1 cellular context compared by ENCODE assay signal in the genomic region with DNA sequence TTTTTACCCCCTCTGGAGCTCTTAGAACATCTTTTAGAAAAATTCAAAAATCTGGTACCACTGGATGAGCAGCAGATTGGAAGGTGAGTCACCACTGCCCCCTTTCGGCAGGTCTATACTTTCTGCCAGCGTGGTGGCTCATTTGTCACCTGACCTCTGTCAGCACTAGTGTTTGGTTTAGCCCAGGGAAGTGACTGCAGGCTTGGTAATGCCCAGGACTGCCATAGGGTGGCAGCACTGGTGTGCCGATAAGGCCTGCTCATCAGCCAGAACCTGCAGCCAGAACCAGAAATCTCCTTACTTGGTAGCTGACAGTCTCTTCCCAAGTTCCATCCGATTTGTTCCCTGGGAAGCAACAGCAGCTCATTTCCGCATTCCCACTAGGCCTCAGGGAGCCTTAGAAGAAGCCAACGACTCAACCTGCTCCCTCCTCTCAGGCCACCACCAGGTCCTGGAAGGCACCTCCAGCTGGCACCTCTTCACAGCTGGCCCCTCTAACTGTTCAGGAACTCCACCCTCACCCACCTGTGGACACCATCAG.
A peak's percentile ranks its signal among the peaks of the same experiment; 100 is the strongest.
TF ChIP-seq lines count a peak whose summit lies in the region.

No MANE protein-coding gene starts in this region.

TF ChIP-seq in HepG2, 621 proteins besides CTCF, POLR2A, EP300 and RAD21 (continued from another document and continues in another):
- TF ChIP-seq, protein P1, sequence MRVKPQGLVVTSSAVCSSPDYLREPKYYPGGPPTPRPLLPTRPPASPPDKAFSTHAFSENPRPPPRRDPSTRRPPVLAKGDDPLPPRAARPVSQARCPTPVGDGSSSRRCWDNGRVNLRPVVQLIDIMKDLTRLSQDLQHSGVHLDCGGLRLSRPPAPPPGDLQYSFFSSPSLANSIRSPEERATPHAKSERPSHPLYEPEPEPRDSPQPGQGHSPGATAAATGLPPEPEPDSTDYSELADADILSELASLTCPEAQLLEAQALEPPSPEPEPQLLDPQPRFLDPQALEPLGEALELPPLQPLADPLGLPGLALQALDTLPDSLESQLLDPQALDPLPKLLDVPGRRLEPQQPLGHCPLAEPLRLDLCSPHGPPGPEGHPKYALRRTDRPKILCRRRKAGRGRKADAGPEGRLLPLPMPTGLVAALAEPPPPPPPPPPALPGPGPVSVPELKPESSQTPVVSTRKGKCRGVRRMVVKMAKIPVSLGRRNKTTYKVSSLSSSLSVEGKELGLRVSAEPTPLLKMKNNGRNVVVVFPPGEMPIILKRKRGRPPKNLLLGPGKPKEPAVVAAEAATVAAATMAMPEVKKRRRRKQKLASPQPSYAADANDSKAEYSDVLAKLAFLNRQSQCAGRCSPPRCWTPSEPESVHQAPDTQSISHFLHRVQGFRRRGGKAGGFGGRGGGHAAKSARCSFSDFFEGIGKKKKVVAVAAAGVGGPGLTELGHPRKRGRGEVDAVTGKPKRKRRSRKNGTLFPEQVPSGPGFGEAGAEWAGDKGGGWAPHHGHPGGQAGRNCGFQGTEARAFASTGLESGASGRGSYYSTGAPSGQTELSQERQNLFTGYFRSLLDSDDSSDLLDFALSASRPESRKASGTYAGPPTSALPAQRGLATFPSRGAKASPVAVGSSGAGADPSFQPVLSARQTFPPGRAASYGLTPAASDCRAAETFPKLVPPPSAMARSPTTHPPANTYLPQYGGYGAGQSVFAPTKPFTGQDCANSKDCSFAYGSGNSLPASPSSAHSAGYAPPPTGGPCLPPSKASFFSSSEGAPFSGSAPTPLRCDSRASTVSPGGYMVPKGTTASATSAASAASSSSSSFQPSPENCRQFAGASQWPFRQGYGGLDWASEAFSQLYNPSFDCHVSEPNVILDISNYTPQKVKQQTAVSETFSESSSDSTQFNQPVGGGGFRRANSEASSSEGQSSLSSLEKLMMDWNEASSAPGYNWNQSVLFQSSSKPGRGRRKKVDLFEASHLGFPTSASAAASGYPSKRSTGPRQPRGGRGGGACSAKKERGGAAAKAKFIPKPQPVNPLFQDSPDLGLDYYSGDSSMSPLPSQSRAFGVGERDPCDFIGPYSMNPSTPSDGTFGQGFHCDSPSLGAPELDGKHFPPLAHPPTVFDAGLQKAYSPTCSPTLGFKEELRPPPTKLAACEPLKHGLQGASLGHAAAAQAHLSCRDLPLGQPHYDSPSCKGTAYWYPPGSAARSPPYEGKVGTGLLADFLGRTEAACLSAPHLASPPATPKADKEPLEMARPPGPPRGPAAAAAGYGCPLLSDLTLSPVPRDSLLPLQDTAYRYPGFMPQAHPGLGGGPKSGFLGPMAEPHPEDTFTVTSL (CRISPR knock-in tag; IDR thresholded peaks at IDR 0.05; ENCODE audit: borderline replicate concordance): no peak
- TF ChIP-seq SAP130 (CRISPR knock-in tag; IDR thresholded peaks at IDR 0.05; ENCODE audit: low read depth) (peak; percentile 57; the same call in 1 of the 2 replicates), RFX5 (IDR thresholded peaks at IDR 0.05; ENCODE audit: low read depth, low read length) (no peak), PAX8 (CRISPR knock-in tag; IDR thresholded peaks at IDR 0.05; ENCODE audit: borderline replicate concordance) (no peak), MAFK (conservative IDR thresholded peaks at IDR 0.05 in 1 of 2, IDR thresholded peaks at IDR 0.05 in 1 of 2; ENCODE audit: low read length in 2 of 2) (no peak), KLF6 (CRISPR knock-in tag; IDR thresholded peaks at IDR 0.05) (no peak), ZNF205 (CRISPR knock-in tag; IDR thresholded peaks at IDR 0.05) (0 out of 2 replicates have a peak, but pooled peaks have one; percentile 25), POLR2AphosphoS5 (IDR thresholded peaks at IDR 0.05; ENCODE audit: low read depth, low read length) (no peak), CAMTA2 (CRISPR knock-in tag; IDR thresholded peaks at IDR 0.05; ENCODE audit: borderline replicate concordance) (no peak), MEIS2 (CRISPR knock-in tag; IDR thresholded peaks at IDR 0.05) (no peak), ZNF703 (CRISPR knock-in tag; IDR thresholded peaks at IDR 0.05; ENCODE audit: borderline replicate concordance) (no peak), HMG20A (CRISPR knock-in tag; IDR thresholded peaks at IDR 0.05; ENCODE audit: borderline replicate concordance) (no peak), ZNF180 (CRISPR knock-in tag; IDR thresholded peaks at IDR 0.05; ENCODE audit: borderline replicate concordance, low read depth) (no peak), ZNF333 (CRISPR knock-in tag; IDR thresholded peaks at IDR 0.05; ENCODE audit: borderline replicate concordance) (no peak), SMYD3 (CRISPR knock-in tag; IDR thresholded peaks at IDR 0.05) (no peak), SMAD9 (CRISPR knock-in tag; IDR thresholded peaks at IDR 0.05) (no peak), ESRRA (CRISPR knock-in tag; IDR thresholded peaks at IDR 0.05; ENCODE audit: low read depth) (no peak), ZNF253 (CRISPR knock-in tag; IDR thresholded peaks at IDR 0.05; ENCODE audit: borderline replicate concordance) (no peak), TBL1XR1 (IDR thresholded peaks at IDR 0.05; ENCODE audit: borderline replicate concordance, low read length, partially characterized antibody) (no peak), ZSCAN25 (CRISPR knock-in tag; IDR thresholded peaks at IDR 0.05) (no peak), SUZ12 (IDR thresholded peaks at IDR 0.05; ENCODE audit: low read depth, low read length) (no peak), GPN1 (CRISPR knock-in tag; IDR thresholded peaks at IDR 0.05; ENCODE audit: borderline replicate concordance) (no peak), ZNF761 (CRISPR knock-in tag; conservative IDR thresholded peaks at IDR 0.05) (no peak), SP2 (CRISPR knock-in tag; IDR thresholded peaks at IDR 0.05) (no peak), PCBP2 (optimal IDR thresholded peaks at IDR 0.05; ENCODE audit: low read depth, low read length, poor library complexity, severe bottlenecking) (no peak), GATAD1 (CRISPR knock-in tag; IDR thresholded peaks at IDR 0.05) (peak; percentile 73; the same call in 1 of the 2 replicates), ZNF10 (CRISPR knock-in tag; IDR thresholded peaks at IDR 0.05; ENCODE audit: borderline replicate concordance, low read depth) (no peak), CREM (IDR thresholded peaks at IDR 0.05) (no peak), CREM (CRISPR knock-in tag; IDR thresholded peaks at IDR 0.05) (no peak), PITX1 (CRISPR knock-in tag; IDR thresholded peaks at IDR 0.05) (peak; percentile 58; the same call in 1 of the 2 replicates), ISL2 (CRISPR knock-in tag; IDR thresholded peaks at IDR 0.05) (no peak), KLF12 (CRISPR knock-in tag; IDR thresholded peaks at IDR 0.05; ENCODE audit: borderline replicate concordance) (no peak)
- TF ChIP-seq, protein P2, sequence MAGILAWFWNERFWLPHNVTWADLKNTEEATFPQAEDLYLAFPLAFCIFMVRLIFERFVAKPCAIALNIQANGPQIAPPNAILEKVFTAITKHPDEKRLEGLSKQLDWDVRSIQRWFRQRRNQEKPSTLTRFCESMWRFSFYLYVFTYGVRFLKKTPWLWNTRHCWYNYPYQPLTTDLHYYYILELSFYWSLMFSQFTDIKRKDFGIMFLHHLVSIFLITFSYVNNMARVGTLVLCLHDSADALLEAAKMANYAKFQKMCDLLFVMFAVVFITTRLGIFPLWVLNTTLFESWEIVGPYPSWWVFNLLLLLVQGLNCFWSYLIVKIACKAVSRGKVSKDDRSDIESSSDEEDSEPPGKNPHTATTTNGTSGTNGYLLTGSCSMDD (CRISPR knock-in tag; IDR thresholded peaks at IDR 0.05): no peak
- TF ChIP-seq, protein P3, sequence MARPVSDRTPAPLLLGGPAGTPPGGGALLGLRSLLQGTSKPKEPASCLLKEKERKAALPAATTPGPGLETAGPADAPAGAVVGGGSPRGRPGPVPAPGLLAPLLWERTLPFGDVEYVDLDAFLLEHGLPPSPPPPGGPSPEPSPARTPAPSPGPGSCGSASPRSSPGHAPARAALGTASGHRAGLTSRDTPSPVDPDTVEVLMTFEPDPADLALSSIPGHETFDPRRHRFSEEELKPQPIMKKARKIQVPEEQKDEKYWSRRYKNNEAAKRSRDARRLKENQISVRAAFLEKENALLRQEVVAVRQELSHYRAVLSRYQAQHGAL (CRISPR knock-in tag; IDR thresholded peaks at IDR 0.05; ENCODE audit: not compliant biosample characterization): no peak
- TF ChIP-seq, protein P4, sequence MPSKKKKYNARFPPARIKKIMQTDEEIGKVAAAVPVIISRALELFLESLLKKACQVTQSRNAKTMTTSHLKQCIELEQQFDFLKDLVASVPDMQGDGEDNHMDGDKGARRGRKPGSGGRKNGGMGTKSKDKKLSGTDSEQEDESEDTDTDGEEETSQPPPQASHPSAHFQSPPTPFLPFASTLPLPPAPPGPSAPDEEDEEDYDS (CRISPR knock-in tag; IDR thresholded peaks at IDR 0.05): peak; percentile 51; the same call in 1 of the 2 replicates
- TF ChIP-seq, protein P5, sequence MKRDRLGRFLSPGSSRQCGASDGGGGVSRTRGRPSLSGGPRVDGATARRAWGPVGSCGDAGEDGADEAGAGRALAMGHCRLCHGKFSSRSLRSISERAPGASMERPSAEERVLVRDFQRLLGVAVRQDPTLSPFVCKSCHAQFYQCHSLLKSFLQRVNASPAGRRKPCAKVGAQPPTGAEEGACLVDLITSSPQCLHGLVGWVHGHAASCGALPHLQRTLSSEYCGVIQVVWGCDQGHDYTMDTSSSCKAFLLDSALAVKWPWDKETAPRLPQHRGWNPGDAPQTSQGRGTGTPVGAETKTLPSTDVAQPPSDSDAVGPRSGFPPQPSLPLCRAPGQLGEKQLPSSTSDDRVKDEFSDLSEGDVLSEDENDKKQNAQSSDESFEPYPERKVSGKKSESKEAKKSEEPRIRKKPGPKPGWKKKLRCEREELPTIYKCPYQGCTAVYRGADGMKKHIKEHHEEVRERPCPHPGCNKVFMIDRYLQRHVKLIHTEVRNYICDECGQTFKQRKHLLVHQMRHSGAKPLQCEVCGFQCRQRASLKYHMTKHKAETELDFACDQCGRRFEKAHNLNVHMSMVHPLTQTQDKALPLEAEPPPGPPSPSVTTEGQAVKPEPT (CRISPR knock-in tag; IDR thresholded peaks at IDR 0.05; ENCODE audit: low read depth): no peak
- TF ChIP-seq, protein P6, sequence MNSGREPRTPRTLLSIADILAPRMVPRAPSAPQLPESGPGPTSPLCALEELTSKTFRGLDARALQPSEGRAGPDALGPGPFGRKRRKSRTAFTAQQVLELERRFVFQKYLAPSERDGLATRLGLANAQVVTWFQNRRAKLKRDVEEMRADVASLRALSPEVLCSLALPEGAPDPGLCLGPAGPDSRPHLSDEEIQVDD (CRISPR knock-in tag; IDR thresholded peaks at IDR 0.05; ENCODE audit: borderline replicate concordance): no peak
- TF ChIP-seq, protein P7, sequence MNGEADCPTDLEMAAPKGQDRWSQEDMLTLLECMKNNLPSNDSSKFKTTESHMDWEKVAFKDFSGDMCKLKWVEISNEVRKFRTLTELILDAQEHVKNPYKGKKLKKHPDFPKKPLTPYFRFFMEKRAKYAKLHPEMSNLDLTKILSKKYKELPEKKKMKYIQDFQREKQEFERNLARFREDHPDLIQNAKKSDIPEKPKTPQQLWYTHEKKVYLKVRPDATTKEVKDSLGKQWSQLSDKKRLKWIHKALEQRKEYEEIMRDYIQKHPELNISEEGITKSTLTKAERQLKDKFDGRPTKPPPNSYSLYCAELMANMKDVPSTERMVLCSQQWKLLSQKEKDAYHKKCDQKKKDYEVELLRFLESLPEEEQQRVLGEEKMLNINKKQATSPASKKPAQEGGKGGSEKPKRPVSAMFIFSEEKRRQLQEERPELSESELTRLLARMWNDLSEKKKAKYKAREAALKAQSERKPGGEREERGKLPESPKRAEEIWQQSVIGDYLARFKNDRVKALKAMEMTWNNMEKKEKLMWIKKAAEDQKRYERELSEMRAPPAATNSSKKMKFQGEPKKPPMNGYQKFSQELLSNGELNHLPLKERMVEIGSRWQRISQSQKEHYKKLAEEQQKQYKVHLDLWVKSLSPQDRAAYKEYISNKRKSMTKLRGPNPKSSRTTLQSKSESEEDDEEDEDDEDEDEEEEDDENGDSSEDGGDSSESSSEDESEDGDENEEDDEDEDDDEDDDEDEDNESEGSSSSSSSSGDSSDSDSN (CRISPR knock-in tag; IDR thresholded peaks at IDR 0.05): no peak
- TF ChIP-seq, protein P8, sequence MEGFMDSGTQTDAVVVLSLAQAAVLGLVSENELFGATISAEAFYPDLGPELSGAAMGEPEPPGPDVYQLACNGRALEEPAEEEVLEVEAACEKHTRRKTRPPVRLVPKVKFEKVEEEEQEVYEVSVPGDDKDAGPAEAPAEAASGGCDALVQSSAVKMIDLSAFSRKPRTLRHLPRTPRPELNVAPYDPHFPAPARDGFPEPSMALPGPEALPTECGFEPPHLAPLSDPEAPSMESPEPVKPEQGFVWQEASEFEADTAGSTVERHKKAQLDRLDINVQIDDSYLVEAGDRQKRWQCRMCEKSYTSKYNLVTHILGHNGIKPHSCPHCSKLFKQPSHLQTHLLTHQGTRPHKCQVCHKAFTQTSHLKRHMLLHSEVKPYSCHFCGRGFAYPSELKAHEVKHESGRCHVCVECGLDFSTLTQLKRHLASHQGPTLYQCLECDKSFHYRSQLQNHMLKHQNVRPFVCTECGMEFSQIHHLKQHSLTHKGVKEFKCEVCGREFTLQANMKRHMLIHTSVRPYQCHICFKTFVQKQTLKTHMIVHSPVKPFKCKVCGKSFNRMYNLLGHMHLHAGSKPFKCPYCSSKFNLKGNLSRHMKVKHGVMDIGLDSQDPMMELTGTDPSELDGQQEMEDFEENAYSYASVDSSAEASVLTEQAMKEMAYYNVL (CRISPR knock-in tag; IDR thresholded peaks at IDR 0.05; ENCODE audit: borderline replicate concordance): no peak
- TF ChIP-seq, protein P9, sequence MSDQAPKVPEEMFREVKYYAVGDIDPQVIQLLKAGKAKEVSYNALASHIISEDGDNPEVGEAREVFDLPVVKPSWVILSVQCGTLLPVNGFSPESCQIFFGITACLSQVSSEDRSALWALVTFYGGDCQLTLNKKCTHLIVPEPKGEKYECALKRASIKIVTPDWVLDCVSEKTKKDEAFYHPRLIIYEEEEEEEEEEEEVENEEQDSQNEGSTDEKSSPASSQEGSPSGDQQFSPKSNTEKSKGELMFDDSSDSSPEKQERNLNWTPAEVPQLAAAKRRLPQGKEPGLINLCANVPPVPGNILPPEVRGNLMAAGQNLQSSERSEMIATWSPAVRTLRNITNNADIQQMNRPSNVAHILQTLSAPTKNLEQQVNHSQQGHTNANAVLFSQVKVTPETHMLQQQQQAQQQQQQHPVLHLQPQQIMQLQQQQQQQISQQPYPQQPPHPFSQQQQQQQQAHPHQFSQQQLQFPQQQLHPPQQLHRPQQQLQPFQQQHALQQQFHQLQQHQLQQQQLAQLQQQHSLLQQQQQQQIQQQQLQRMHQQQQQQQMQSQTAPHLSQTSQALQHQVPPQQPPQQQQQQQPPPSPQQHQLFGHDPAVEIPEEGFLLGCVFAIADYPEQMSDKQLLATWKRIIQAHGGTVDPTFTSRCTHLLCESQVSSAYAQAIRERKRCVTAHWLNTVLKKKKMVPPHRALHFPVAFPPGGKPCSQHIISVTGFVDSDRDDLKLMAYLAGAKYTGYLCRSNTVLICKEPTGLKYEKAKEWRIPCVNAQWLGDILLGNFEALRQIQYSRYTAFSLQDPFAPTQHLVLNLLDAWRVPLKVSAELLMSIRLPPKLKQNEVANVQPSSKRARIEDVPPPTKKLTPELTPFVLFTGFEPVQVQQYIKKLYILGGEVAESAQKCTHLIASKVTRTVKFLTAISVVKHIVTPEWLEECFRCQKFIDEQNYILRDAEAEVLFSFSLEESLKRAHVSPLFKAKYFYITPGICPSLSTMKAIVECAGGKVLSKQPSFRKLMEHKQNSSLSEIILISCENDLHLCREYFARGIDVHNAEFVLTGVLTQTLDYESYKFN (CRISPR knock-in tag; conservative IDR thresholded peaks at IDR 0.05): no peak
- TF ChIP-seq, protein P10, sequence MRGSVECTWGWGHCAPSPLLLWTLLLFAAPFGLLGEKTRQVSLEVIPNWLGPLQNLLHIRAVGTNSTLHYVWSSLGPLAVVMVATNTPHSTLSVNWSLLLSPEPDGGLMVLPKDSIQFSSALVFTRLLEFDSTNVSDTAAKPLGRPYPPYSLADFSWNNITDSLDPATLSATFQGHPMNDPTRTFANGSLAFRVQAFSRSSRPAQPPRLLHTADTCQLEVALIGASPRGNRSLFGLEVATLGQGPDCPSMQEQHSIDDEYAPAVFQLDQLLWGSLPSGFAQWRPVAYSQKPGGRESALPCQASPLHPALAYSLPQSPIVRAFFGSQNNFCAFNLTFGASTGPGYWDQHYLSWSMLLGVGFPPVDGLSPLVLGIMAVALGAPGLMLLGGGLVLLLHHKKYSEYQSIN (CRISPR knock-in tag; IDR thresholded peaks at IDR 0.05; ENCODE audit: borderline replicate concordance): no peak
